Comparison of ENCODE assay signal across 1 cellular context in the genomic region with DNA sequence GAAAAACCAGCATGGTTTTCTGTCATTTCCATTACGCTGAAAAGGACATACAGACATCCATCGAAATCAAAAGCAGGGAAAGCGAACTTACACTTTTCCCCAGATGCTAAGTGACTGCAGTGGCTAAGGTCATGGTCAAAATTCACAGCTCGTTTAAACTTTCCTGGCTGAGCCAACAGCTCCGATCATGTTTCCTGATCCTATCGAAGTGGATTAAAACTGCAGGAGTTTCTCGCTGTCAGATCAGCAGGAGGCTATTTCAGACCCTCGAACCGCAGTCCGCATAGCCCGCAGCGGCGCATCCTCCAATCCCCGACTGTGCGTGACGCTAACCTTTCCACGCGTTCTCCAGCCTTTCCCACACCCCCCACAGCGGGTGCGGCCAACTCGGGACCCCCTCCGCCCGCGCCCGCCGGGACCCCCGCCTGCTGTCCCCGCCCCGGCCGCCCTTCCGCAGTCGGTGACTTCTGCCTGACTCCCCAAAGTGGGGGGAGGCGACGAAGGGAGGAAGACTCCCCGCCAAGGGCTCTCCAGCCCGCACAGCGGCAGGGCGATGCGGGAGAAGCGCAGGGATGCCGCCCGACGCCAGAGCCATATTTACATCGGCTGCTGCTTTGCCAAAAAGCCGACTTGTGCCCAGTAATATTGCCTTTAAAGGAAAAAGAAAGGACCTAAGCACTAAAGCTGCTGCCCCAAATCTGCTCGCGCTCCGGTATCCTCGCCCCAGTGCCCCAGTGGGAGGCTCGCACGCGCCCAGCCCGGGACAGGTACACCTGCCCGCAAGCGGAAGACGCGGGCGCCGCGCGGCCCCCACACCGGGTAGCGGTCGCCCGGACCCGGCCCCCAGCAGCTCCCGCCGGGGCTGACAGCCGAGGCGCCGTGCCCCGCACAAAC.
TF ChIP-seq lines count a peak whose summit lies in the region.

No MANE protein-coding gene starts in this region.

TF ChIP-seq in H1, 55 proteins besides CTCF, POLR2A, EP300 and RAD21 (continued from another document):
- TF ChIP-seq ASH2L (IDR thresholded peaks at IDR 0.05; ENCODE audit: low read length) (peak; percentile 80), SP1 (IDR thresholded peaks at IDR 0.05; ENCODE audit: low read depth, low read length) (no peak), NRF1 (IDR thresholded peaks at IDR 0.05; ENCODE audit: low read depth, low read length) (no peak), HDAC2 (IDR thresholded peaks at IDR 0.05; ENCODE audit: borderline replicate concordance in 1 of 2, low read depth in 2 of 2, low read length in 2 of 2) (peak in 1 of 2 experiments; percentile 53; a peak in 1 of 4 replicates)
